In genomic region chr1:21312407-21312992, GRCh38 we compare ENCODE assay signal across 1 cellular context.
TF ChIP-seq lines count a peak whose summit lies in the region.

No MANE protein-coding gene starts in this region.

TF ChIP-seq in HepG2, 621 proteins besides CTCF, POLR2A, EP300 and RAD21 (continued from another document and continues in another):
- TF ChIP-seq, protein P1, sequence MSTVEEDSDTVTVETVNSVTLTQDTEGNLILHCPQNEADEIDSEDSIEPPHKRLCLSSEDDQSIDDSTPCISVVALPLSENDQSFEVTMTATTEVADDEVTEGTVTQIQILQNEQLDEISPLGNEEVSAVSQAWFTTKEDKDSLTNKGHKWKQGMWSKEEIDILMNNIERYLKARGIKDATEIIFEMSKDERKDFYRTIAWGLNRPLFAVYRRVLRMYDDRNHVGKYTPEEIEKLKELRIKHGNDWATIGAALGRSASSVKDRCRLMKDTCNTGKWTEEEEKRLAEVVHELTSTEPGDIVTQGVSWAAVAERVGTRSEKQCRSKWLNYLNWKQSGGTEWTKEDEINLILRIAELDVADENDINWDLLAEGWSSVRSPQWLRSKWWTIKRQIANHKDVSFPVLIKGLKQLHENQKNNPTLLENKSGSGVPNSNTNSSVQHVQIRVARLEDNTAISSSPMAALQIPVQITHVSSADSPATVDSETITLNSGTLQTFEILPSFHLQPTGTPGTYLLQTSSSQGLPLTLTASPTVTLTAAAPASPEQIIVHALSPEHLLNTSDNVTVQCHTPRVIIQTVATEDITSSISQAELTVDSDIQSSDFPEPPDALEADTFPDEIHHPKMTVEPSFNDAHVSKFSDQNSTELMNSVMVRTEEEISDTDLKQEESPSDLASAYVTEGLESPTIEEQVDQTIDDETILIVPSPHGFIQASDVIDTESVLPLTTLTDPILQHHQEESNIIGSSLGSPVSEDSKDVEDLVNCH (CRISPR knock-in tag; IDR thresholded peaks at IDR 0.05), result no peak
- TF ChIP-seq ZNF142 (CRISPR knock-in tag; IDR thresholded peaks at IDR 0.05), result no peak
- 0 out of 2 replicates have a peak, but pooled peaks have one; percentile 33 for TF ChIP-seq ZFP90 (CRISPR knock-in tag; IDR thresholded peaks at IDR 0.05; ENCODE audit: borderline replicate concordance)
- TF ChIP-seq KMT2B (CRISPR knock-in tag; IDR thresholded peaks at IDR 0.05), result no peak
- TF ChIP-seq TGIF2 (CRISPR knock-in tag; IDR thresholded peaks at IDR 0.05), result peak; percentile 100
- TF ChIP-seq HHEX (CRISPR knock-in tag; IDR thresholded peaks at IDR 0.05), result no peak
- TF ChIP-seq STAG1 (CRISPR knock-in tag; IDR thresholded peaks at IDR 0.05), result no peak
- TF ChIP-seq ZNF597 (CRISPR knock-in tag; IDR thresholded peaks at IDR 0.05), result no peak
- TF ChIP-seq ZKSCAN5 (CRISPR knock-in tag; IDR thresholded peaks at IDR 0.05), result no peak
- TF ChIP-seq PRDM10 (CRISPR knock-in tag; IDR thresholded peaks at IDR 0.05; ENCODE audit: low read depth), result no peak
- no peak for TF ChIP-seq MAFF (IDR thresholded peaks at IDR 0.05; ENCODE audit: low read depth, low read length)
- TF ChIP-seq ETV5 (CRISPR knock-in tag; IDR thresholded peaks at IDR 0.05; ENCODE audit: borderline replicate concordance), result peak; percentile 46; the same call in 1 of the 2 replicates
- TF ChIP-seq GTF3A (CRISPR knock-in tag; conservative IDR thresholded peaks at IDR 0.05), result no peak
- no peak for TF ChIP-seq SMARCE1 (IDR thresholded peaks at IDR 0.05; ENCODE audit: borderline replicate concordance)
- TF ChIP-seq ZNF777 (CRISPR knock-in tag; IDR thresholded peaks at IDR 0.05), result no peak
- TF ChIP-seq HNRNPLL (IDR thresholded peaks at IDR 0.05; ENCODE audit: low read depth, low read length, poor library complexity, severe bottlenecking), result no peak
- no peak for TF ChIP-seq SP4 (CRISPR knock-in tag; IDR thresholded peaks at IDR 0.05)
- no peak for TF ChIP-seq KDM2A (CRISPR knock-in tag; IDR thresholded peaks at IDR 0.05; ENCODE audit: borderline replicate concordance, low read depth)
- no peak for TF ChIP-seq SMAD9 (CRISPR knock-in tag; IDR thresholded peaks at IDR 0.05)
- no peak for TF ChIP-seq ZNF567 (CRISPR knock-in tag; IDR thresholded peaks at IDR 0.05; ENCODE audit: borderline replicate concordance)
- TF ChIP-seq CREM (IDR thresholded peaks at IDR 0.05), result no peak
- TF ChIP-seq CREM (CRISPR knock-in tag; IDR thresholded peaks at IDR 0.05), result no peak
- no peak for TF ChIP-seq ZNF33B (CRISPR knock-in tag; IDR thresholded peaks at IDR 0.05)
- TF ChIP-seq, protein P2, sequence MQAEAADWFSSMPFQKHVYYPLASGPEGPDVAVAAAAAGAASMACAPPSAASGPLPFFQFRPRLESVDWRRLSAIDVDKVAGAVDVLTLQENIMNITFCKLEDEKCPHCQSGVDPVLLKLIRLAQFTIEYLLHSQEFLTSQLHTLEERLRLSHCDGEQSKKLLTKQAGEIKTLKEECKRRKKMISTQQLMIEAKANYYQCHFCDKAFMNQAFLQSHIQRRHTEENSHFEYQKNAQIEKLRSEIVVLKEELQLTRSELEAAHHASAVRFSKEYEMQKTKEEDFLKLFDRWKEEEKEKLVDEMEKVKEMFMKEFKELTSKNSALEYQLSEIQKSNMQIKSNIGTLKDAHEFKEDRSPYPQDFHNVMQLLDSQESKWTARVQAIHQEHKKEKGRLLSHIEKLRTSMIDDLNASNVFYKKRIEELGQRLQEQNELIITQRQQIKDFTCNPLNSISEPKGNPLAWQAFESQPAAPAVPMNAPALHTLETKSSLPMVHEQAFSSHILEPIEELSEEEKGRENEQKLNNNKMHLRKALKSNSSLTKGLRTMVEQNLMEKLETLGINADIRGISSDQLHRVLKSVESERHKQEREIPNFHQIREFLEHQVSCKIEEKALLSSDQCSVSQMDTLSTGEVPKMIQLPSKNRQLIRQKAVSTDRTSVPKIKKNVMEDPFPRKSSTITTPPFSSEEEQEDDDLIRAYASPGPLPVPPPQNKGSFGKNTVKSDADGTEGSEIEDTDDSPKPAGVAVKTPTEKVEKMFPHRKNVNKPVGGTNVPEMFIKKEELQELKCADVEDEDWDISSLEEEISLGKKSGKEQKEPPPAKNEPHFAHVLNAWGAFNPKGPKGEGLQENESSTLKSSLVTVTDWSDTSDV (CRISPR knock-in tag; IDR thresholded peaks at IDR 0.05), result no peak
- no peak for TF ChIP-seq TBX3 (IDR thresholded peaks at IDR 0.05; ENCODE audit: borderline replicate concordance)
- TF ChIP-seq, protein P3, sequence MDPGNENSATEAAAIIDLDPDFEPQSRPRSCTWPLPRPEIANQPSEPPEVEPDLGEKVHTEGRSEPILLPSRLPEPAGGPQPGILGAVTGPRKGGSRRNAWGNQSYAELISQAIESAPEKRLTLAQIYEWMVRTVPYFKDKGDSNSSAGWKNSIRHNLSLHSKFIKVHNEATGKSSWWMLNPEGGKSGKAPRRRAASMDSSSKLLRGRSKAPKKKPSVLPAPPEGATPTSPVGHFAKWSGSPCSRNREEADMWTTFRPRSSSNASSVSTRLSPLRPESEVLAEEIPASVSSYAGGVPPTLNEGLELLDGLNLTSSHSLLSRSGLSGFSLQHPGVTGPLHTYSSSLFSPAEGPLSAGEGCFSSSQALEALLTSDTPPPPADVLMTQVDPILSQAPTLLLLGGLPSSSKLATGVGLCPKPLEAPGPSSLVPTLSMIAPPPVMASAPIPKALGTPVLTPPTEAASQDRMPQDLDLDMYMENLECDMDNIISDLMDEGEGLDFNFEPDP (CRISPR knock-in tag; conservative IDR thresholded peaks at IDR 0.05), result no peak
- TF ChIP-seq, protein P4, sequence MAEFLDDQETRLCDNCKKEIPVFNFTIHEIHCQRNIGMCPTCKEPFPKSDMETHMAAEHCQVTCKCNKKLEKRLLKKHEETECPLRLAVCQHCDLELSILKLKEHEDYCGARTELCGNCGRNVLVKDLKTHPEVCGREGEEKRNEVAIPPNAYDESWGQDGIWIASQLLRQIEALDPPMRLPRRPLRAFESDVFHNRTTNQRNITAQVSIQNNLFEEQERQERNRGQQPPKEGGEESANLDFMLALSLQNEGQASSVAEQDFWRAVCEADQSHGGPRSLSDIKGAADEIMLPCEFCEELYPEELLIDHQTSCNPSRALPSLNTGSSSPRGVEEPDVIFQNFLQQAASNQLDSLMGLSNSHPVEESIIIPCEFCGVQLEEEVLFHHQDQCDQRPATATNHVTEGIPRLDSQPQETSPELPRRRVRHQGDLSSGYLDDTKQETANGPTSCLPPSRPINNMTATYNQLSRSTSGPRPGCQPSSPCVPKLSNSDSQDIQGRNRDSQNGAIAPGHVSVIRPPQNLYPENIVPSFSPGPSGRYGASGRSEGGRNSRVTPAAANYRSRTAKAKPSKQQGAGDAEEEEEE (CRISPR knock-in tag; IDR thresholded peaks at IDR 0.05; ENCODE audit: borderline replicate concordance), result no peak
- no peak for TF ChIP-seq ZNF264 (CRISPR knock-in tag; IDR thresholded peaks at IDR 0.05)
- no peak for TF ChIP-seq ZNF879 (CRISPR knock-in tag; IDR thresholded peaks at IDR 0.05)
- TF ChIP-seq ZNF124 (CRISPR knock-in tag; IDR thresholded peaks at IDR 0.05), result no peak
- TF ChIP-seq REXO4 (CRISPR knock-in tag; IDR thresholded peaks at IDR 0.05; ENCODE audit: borderline replicate concordance), result no peak
- TF ChIP-seq ZNF451 (CRISPR knock-in tag; IDR thresholded peaks at IDR 0.05), result no peak
- TF ChIP-seq, protein P5, sequence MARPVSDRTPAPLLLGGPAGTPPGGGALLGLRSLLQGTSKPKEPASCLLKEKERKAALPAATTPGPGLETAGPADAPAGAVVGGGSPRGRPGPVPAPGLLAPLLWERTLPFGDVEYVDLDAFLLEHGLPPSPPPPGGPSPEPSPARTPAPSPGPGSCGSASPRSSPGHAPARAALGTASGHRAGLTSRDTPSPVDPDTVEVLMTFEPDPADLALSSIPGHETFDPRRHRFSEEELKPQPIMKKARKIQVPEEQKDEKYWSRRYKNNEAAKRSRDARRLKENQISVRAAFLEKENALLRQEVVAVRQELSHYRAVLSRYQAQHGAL (CRISPR knock-in tag; IDR thresholded peaks at IDR 0.05; ENCODE audit: not compliant biosample characterization), result no peak
- TF ChIP-seq CCDC6 (CRISPR knock-in tag; IDR thresholded peaks at IDR 0.05), result no peak; the same call in 1 of the 2 replicates
- peak; percentile 86 for TF ChIP-seq ZNF3 (CRISPR knock-in tag; IDR thresholded peaks at IDR 0.05)
- no peak for TF ChIP-seq ZNF709 (CRISPR knock-in tag; IDR thresholded peaks at IDR 0.05)
- no peak for TF ChIP-seq DR1 (CRISPR knock-in tag; IDR thresholded peaks at IDR 0.05)
- TF ChIP-seq, protein P6, sequence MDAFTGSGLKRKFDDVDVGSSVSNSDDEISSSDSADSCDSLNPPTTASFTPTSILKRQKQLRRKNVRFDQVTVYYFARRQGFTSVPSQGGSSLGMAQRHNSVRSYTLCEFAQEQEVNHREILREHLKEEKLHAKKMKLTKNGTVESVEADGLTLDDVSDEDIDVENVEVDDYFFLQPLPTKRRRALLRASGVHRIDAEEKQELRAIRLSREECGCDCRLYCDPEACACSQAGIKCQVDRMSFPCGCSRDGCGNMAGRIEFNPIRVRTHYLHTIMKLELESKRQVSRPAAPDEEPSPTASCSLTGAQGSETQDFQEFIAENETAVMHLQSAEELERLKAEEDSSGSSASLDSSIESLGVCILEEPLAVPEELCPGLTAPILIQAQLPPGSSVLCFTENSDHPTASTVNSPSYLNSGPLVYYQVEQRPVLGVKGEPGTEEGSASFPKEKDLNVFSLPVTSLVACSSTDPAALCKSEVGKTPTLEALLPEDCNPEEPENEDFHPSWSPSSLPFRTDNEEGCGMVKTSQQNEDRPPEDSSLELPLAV (CRISPR knock-in tag; conservative IDR thresholded peaks at IDR 0.05; ENCODE audit: low read depth), result no peak
- no peak for TF ChIP-seq U2AF2 (IDR thresholded peaks at IDR 0.05; ENCODE audit: low read depth, low read length)
- TF ChIP-seq NCOA1 (CRISPR knock-in tag; IDR thresholded peaks at IDR 0.05), result no peak
- TF ChIP-seq CREBL2 (CRISPR knock-in tag; IDR thresholded peaks at IDR 0.05; ENCODE audit: borderline replicate concordance), result no peak
- no peak for TF ChIP-seq ZNF230 (CRISPR knock-in tag; IDR thresholded peaks at IDR 0.05)
